ENCODE assay signal across 7 cellular contexts in genomic region chr15:89244512-89244869, GRCh38. TPM values are rescaled to one million over a fixed set of nuclear protein-coding genes. Genes with fewer than 3 reads are reported as not detected.
DNase-seq lines count a peak whose midpoint lies in the region; ATAC-seq, FAIRE-seq and TF ChIP-seq lines count a peak whose summit lies in the region.

No MANE protein-coding gene starts in this region.

- H3K27me3 ChIP-seq in HepG2 (ENCODE audit: control insufficient read depth in 1 of 2, insufficient read depth in 2 of 2, low read length in 2 of 2) (peaks cover 0 to 9% of the 10 kb centered on the region in 2 experiments; a peak in 4 of 5 replicates), upper lobe of right lung (no peaks in the 10 kb centered on the region)

- no peak for TF ChIP-seq POLR2A in HepG2 (IDR thresholded peaks at IDR 0.05; ENCODE audit: insufficient read depth in 1 of 2, low read depth in 2 of 2, low read length in 2 of 2)

- no peak for TF ChIP-seq RAD21 in HepG2 (CRISPR knock-in tag; IDR thresholded peaks at IDR 0.05)

- H3K79me2 ChIP-seq in HepG2 (ENCODE audit: insufficient read depth, low read length) = peaks cover 29% of the 10 kb centered on the region

- CTCF ChIA-PET in activated CD4-positive, alpha-beta memory T cell treated with anti-CD3 and anti-CD28 coated beads, Interleukin-2, amount 10 ng/mL, durations not matched to agents 7 days and 5 days (lab: Charles Lee) = interaction anchor here (0.7 to 6.0 kb wide), 16 partner anchors 8 to 339 kb away, joined by 3 to 98 read pairs (median 3); no protein-coding TSS in a partner anchor
- CTCF ChIA-PET in HepG2 (lab: Yijun Ruan, JAX; ENCODE audit: low intra/inter-chr PET ratio, low total read pairs) = interaction anchor here (0.8 to 1.5 kb wide), 2 partner anchors 37 to 38 kb away, joined by 3 to 4 read pairs; no protein-coding TSS in a partner anchor

- no peaks in the 10 kb centered on the region for H3K9me3 Mint-ChIP-seq in activated CD4-positive, alpha-beta memory T cell treated with anti-CD3 and anti-CD28 coated beads, Interleukin-2, amount 10 ng/mL, durations not matched to agents 7 days and 5 days

- peak overlapping the region; percentile 86 for H3K27ac Mint-ChIP-seq in activated CD4-positive, alpha-beta memory T cell treated with anti-CD3 and anti-CD28 coated beads, Interleukin-2, amount 10 ng/mL, durations not matched to agents 7 days and 5 days

- peaks cover 22% of the 10 kb centered on the region for H3K4me1 ChIP-seq in HepG2 (ENCODE audit: insufficient read depth, low read length)
- H3K4me1 ChIP-seq in upper lobe of right lung = peaks cover 16% of the 10 kb centered on the region

- in situ Hi-C loops in HepG2 (cut with HindIII; ENCODE audit: extremely low pct_ligation_motif_present, low pct_unique_long_range_greater_than_20kb) = loop anchor here (5.0 kb wide), 1 partner anchor 37 kb away; no protein-coding TSS in a partner anchor

- H3K4me1 Mint-ChIP-seq in activated CD4-positive, alpha-beta memory T cell treated with anti-CD3 and anti-CD28 coated beads, Interleukin-2, amount 10 ng/mL, durations not matched to agents 7 days and 5 days = peaks cover 47% of the 10 kb centered on the region

- H2AFZ ChIP-seq in HepG2 (ENCODE audit: low read length) = peak overlapping the region; percentile 88

- H3K4me3 Mint-ChIP-seq in activated CD4-positive, alpha-beta memory T cell treated with anti-CD3 and anti-CD28 coated beads, Interleukin-2, amount 10 ng/mL, durations not matched to agents 7 days and 5 days = peak overlapping the region; percentile 91

- POLR2A ChIA-PET in activated CD4-positive, alpha-beta memory T cell treated with anti-CD3 and anti-CD28 coated beads, Interleukin-2, amount 10 ng/mL, durations not matched to agents 7 days and 5 days (lab: Charles Lee) = interaction anchor here (0.6 to 3.6 kb wide), 26 partner anchors 10 to 341 kb away, joined by 3 to 41 read pairs (median 4); partner anchors contain the start of genes ABHD2, MFGE8, POLG and TICRR
- POLR2A ChIA-PET in HepG2 (lab: Yijun Ruan, JAX) = interaction anchor here (1.0 to 1.3 kb wide), 2 partner anchors 12 to 67 kb away, joined by 3 to 4 read pairs; no protein-coding TSS in a partner anchor

- H3K4me3 ChIP-seq in HepG2 (replicated peaks in 1 of 3; ENCODE audit: insufficient read depth in 1 of 3, low read depth in 2 of 3, low read length in 3 of 3) (peak overlapping the region; percentile 86 to 87 (median 86)), upper lobe of right lung (peak overlapping the region; percentile 79)

- TF ChIP-seq EP300 in HepG2 (IDR thresholded peaks at IDR 0.05; ENCODE audit: low read depth in 2 of 2, low read length in 2 of 2) (no peak), HepG2 (CRISPR knock-in tag; IDR thresholded peaks at IDR 0.05; ENCODE audit: borderline replicate concordance) (no peak)

- H3K9ac ChIP-seq in HepG2 (ENCODE audit: insufficient read depth, low read depth, low read length) = peak overlapping the region; percentile 77

- no peak for TF ChIP-seq CTCF in HepG2 (CRISPR knock-in tag; IDR thresholded peaks at IDR 0.05)
- TF ChIP-seq CTCF in upper lobe of right lung (IDR thresholded peaks at IDR 0.05) = no peak

- peaks cover 3 to 12% of the 10 kb centered on the region in 2 experiments; a peak in 3 of 5 replicates for H3K36me3 ChIP-seq in HepG2 (replicated peaks in 1 of 2; ENCODE audit: control insufficient read depth in 1 of 2, insufficient read depth in 2 of 2, low read length in 2 of 2)
- H3K36me3 ChIP-seq in upper lobe of right lung = no peaks in the 10 kb centered on the region

- no peak for DNase-seq in activated CD4-positive, alpha-beta memory T cell treated with anti-CD3 and anti-CD28 coated beads, Interleukin-2, amount 10 ng/mL, durations not matched to agents 7 days and 5 days
- DNase-seq in HepG2 (ENCODE audit: low spot score) (peak; percentile 13), upper lobe of right lung (no peak), kidney glomerular epithelial cell (lab: John Stamatoyannopoulos, UW) (no peak), NCI-H510A treated with DMSO at 0.1 percent for 48 hours (lab: John Stamatoyannopoulos, UW) (no peak)

- peaks cover 3% of the 10 kb centered on the region for H3K27me3 Mint-ChIP-seq in activated CD4-positive, alpha-beta memory T cell treated with anti-CD3 and anti-CD28 coated beads, Interleukin-2, amount 10 ng/mL, durations not matched to agents 7 days and 5 days

- BruUV-seq in HepG2 (replicated peaks; lab: Mats Ljungman, UMichigan) = no TSS peak

- 1% methylated on average over 9 of the region's 9 CpGs for WGBS in HepG2 (ENCODE audit: low lambda C conversion rate)

- no peak for FAIRE-seq in HepG2 (lab: Jason Lieb, UNC)

- peaks cover 44% of the 10 kb centered on the region for H3K36me3 Mint-ChIP-seq in activated CD4-positive, alpha-beta memory T cell treated with anti-CD3 and anti-CD28 coated beads, Interleukin-2, amount 10 ng/mL, durations not matched to agents 7 days and 5 days (ENCODE audit: low read depth)

- no peaks in the 10 kb centered on the region for H4K20me1 ChIP-seq in HepG2 (ENCODE audit: insufficient read depth, low read length)

- H3K27ac ChIP-seq in HepG2 (ENCODE audit: extremely low read length, insufficient read depth, low read length) = peak overlapping the region; percentile 57
- no peak overlapping the region for H3K27ac ChIP-seq in upper lobe of right lung

- ATAC-seq in GM18868 (IDR thresholded peaks at IDR 0.05; ENCODE audit: unreplicated experiment) (peak; percentile 23), HG02970 (IDR thresholded peaks at IDR 0.05; ENCODE audit: low FRiP score, unreplicated experiment) (peak; percentile 20), HepG2 (peak; percentile 53), upper lobe of right lung (no peak)

- H3K9me3 ChIP-seq in HepG2 (ENCODE audit: low read length) = peaks cover 10% of the 10 kb centered on the region; the same call in 1 of the 2 replicates
- no peaks in the 10 kb centered on the region for H3K9me3 ChIP-seq in upper lobe of right lung

- peak overlapping the region; percentile 96 for H3K4me2 ChIP-seq in HepG2 (ENCODE audit: low read depth, low read length)

- intact Hi-C loops in HepG2 (cut with micrococcal nuclease; ENCODE audit: unreplicated experiment) (no loop called here), upper lobe of right lung (cut with DNase I) (no loop called here)

TF ChIP-seq in HepG2, 621 proteins besides CTCF, POLR2A, EP300 and RAD21 (continues in another document):
- TF ChIP-seq NRL (CRISPR knock-in tag; IDR thresholded peaks at IDR 0.05; ENCODE audit: borderline replicate concordance) = no peak

RNA-seq across cellular contexts. Expression of gene FANCI, which starts 0.7 kb away (rescaled TPM):
- total RNA-seq in activated CD4-positive, alpha-beta memory T cell treated with anti-CD3 and anti-CD28 coated beads, Interleukin-2, amount 10 ng/mL, durations not matched to agents 7 days and 5 days = 100 to 1,000 TPM; 196 TPM
- total RNA-seq in HepG2 (2016; rRNA removed; fragmentation: Illumina TruSeq; extraction: Trizol) (68.8 and 99.2 TPM in 2 replicates), upper lobe of right lung (4.1 TPM)
- total RNA-seq in HepG2 (2016; cell fraction: cytosol; rRNA removed; fragmentation: Illumina TruSeq; extraction: Trizol; ENCODE audit: low read depth) = 12.0 and 12.8 TPM in 2 replicates
- 67.0 and 92.2 TPM in 2 replicates for total RNA-seq in HepG2 (2016; cell fraction: insoluble cytoplasmic fraction; rRNA removed; fragmentation: Illumina TruSeq; extraction: Trizol)
- total RNA-seq in HepG2 (2016; cell fraction: membrane; rRNA removed; fragmentation: Illumina TruSeq; extraction: Trizol) = 23.1 and 27.0 TPM in 2 replicates
- 88.5 and 91.5 TPM in 2 replicates for total RNA-seq in HepG2 (2016; cell fraction: nucleus; rRNA removed; fragmentation: Illumina TruSeq; extraction: Trizol)
- polyA plus RNA-seq in HepG2 (2011; rRNA removed) = 10.4 and 15.7 TPM in 2 replicates
- 6.7 and 6.9 TPM in 2 replicates for polyA plus RNA-seq in HepG2 (2011; cell fraction: cytosol; rRNA removed)
- polyA plus RNA-seq in HepG2 (2011; cell fraction: nucleus; rRNA removed) = 16.3 and 28.4 TPM in 2 replicates
- 14.9 and 23.3 TPM in 2 replicates for polyA plus RNA-seq in HepG2 (2012)
- polyA plus RNA-seq in HepG2 (2016; cell fraction: cytosol; fragmentation: Illumina TruSeq; extraction: Trizol; ENCODE audit: low read depth) = 4.4 and 5.3 TPM in 2 replicates
- polyA plus RNA-seq in HepG2 (2016; cell fraction: insoluble cytoplasmic fraction; fragmentation: Illumina TruSeq; extraction: Trizol; ENCODE audit: low read depth) = 41.9 and 46.3 TPM in 2 replicates
- polyA plus RNA-seq in HepG2 (2016; cell fraction: membrane; fragmentation: Illumina TruSeq; extraction: Trizol; ENCODE audit: low read depth) = 7.1 and 9.0 TPM in 2 replicates
- polyA plus RNA-seq in HepG2 (2016; cell fraction: nucleus; fragmentation: Illumina TruSeq; extraction: Trizol; ENCODE audit: insufficient read depth, low read depth) = 81.0 and 91.9 TPM in 2 replicates
- polyA minus RNA-seq in HepG2 (2011; rRNA and poly(A)+ RNA removed; ENCODE audit: low replicate concordance) = 18.2 and 76.1 TPM in 2 replicates
- polyA minus RNA-seq in HepG2 (2011; cell fraction: cytosol; rRNA and poly(A)+ RNA removed) = 15.2 and 17.1 TPM in 2 replicates
- 43.0 and 46.0 TPM in 2 replicates for polyA minus RNA-seq in HepG2 (2011; cell fraction: nucleus; rRNA and poly(A)+ RNA removed)

RNA-seq across cellular contexts. Expression of gene RLBP1, which starts 23.1 kb away (rescaled TPM):
- total RNA-seq in activated CD4-positive, alpha-beta memory T cell treated with anti-CD3 and anti-CD28 coated beads, Interleukin-2, amount 10 ng/mL, durations not matched to agents 7 days and 5 days = not detected
- not detected in 2 replicates for total RNA-seq in HepG2 (2016; rRNA removed; fragmentation: Illumina TruSeq; extraction: Trizol)
- not detected in 2 replicates for total RNA-seq in HepG2 (2016; cell fraction: cytosol; rRNA removed; fragmentation: Illumina TruSeq; extraction: Trizol; ENCODE audit: low read depth)
- total RNA-seq in HepG2 (2016; cell fraction: insoluble cytoplasmic fraction; rRNA removed; fragmentation: Illumina TruSeq; extraction: Trizol) = 0.24 TPM in 1 of 2 replicates, not detected in the other
- not detected in 2 replicates for total RNA-seq in HepG2 (2016; cell fraction: membrane; rRNA removed; fragmentation: Illumina TruSeq; extraction: Trizol)
- total RNA-seq in HepG2 (2016; cell fraction: nucleus; rRNA removed; fragmentation: Illumina TruSeq; extraction: Trizol) = not detected in 2 replicates
- 0.07 and 0.22 TPM in 2 replicates for polyA plus RNA-seq in HepG2 (2011; rRNA removed)
- 0.05 and 0.13 TPM in 2 replicates for polyA plus RNA-seq in HepG2 (2011; cell fraction: cytosol; rRNA removed)
- 0.57 and 0.61 TPM in 2 replicates for polyA plus RNA-seq in HepG2 (2011; cell fraction: nucleus; rRNA removed)
- 0.35 TPM in 1 of 2 replicates, not detected in the other for polyA plus RNA-seq in HepG2 (2012)
- polyA plus RNA-seq in HepG2 (2016; cell fraction: cytosol; fragmentation: Illumina TruSeq; extraction: Trizol; ENCODE audit: low read depth) = not detected in 2 replicates
- not detected in 2 replicates for polyA plus RNA-seq in HepG2 (2016; cell fraction: insoluble cytoplasmic fraction; fragmentation: Illumina TruSeq; extraction: Trizol; ENCODE audit: low read depth)
- polyA plus RNA-seq in HepG2 (2016; cell fraction: membrane; fragmentation: Illumina TruSeq; extraction: Trizol; ENCODE audit: low read depth) = not detected in 2 replicates
- polyA plus RNA-seq in HepG2 (2016; cell fraction: nucleus; fragmentation: Illumina TruSeq; extraction: Trizol; ENCODE audit: insufficient read depth, low read depth) = not detected in 2 replicates
- not detected in 2 replicates for polyA minus RNA-seq in HepG2 (2011; rRNA and poly(A)+ RNA removed; ENCODE audit: low replicate concordance)
- not detected in 2 replicates for polyA minus RNA-seq in HepG2 (2011; cell fraction: cytosol; rRNA and poly(A)+ RNA removed)
- not detected in 2 replicates for polyA minus RNA-seq in HepG2 (2011; cell fraction: nucleus; rRNA and poly(A)+ RNA removed)
- not detected for total RNA-seq in upper lobe of right lung
